ENCODE assay signal across 17 cellular contexts in the genomic region with DNA sequence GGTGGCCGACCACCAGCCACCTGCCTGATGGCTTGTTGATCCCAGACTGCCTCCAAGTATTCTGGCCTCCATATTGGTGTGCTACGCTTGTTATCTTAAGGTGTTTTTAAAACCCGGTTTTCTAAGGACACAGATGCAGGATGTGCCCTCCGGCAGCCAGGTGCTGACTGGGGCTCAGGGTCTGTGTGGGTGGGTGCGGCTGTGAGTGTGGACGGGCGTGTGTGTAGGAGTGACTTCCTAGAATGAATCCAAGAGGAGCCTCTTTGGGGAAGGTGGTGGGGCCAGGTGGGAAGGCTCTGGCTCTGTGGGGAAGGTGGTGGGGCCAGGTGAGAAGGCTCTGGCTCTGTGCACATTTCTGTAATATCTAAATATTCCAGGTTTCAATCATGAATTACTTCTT. TPM values are rescaled to one million over a fixed set of nuclear protein-coding genes. Genes with fewer than 3 reads are reported as not detected.
DNase-seq lines count a peak whose midpoint lies in the region; ATAC-seq and TF ChIP-seq lines count a peak whose summit lies in the region.
"Had no signal": no experiment of that assay in that cellular context is flagged by ENCODE, and none has a peak within 500 bp of the region (broad histone marks: within the 10 kb centered on the region; RNA-seq: fewer than 3 reads in every experiment).

No MANE protein-coding gene starts in this region.

- H3K4me1 Mint-ChIP-seq in CD8-positive, alpha-beta T cell (ENCODE audit: low read depth), result peaks cover 12% of the 10 kb centered on the region
- H3K4me1 Mint-ChIP-seq in immature natural killer cell, result peaks cover 12 to 15% of the 10 kb centered on the region in 2 donors

- TF ChIP-seq POLR2A in prostate gland (IDR thresholded peaks at IDR 0.05), result no peak

- CTCF ChIA-PET in CD8-positive, alpha-beta T cell (lab: Charles Lee), result interaction anchor here (1.1 to 3.2 kb wide), 3 partner anchors 70 to 214 kb away, joined by 3 to 13 read pairs (median 3); a partner anchor contains a TSS

- POLR2A ChIA-PET in CD8-positive, alpha-beta T cell (lab: Charles Lee), result interaction anchor here (1.7 kb wide), 1 partner anchor 66 kb away, joined by 5 read pairs; a partner anchor contains a TSS

- no peak for TF ChIP-seq CTCF in CD8-positive, alpha-beta T cell (IDR thresholded peaks at IDR 0.05)
- TF ChIP-seq CTCF in prostate gland (IDR thresholded peaks at IDR 0.05), result no peak

- no peaks in the 10 kb centered on the region for H3K27me3 ChIP-seq in CD8-positive, alpha-beta T cell (ENCODE audit: insufficient read depth, low read length)
- H3K27me3 ChIP-seq in prostate gland (replicated peaks; ENCODE audit: insufficient read depth), result peaks cover 15% of the 10 kb centered on the region

- WGBS in prostate gland, result 83% methylated on average over 7 of the region's 7 CpGs

- peaks cover 19% of the 10 kb centered on the region for H3K4me1 ChIP-seq in CD8-positive, alpha-beta T cell (ENCODE audit: insufficient read depth, low read length)
- H3K4me1 ChIP-seq in prostate gland (replicated peaks), result no peaks in the 10 kb centered on the region
- H3K4me1 ChIP-seq: A549, Peyer's patch had no signal

- peaks cover 13% of the 10 kb centered on the region for H3K27me3 Mint-ChIP-seq in CD8-positive, alpha-beta T cell (ENCODE audit: low read depth)
- H3K27me3 Mint-ChIP-seq in immature natural killer cell (ENCODE audit: low read depth in 3 of 3), result peaks cover 7 to 38% (median 18%) of the 10 kb centered on the region in 3 donors

- DNase-seq in activated effector memory CD4-positive, alpha-beta T cell treated with anti-CD3 and anti-CD28 coated beads, Interleukin-2, amount 50 U/mL, for 16 hours, result peak; percentile 52
- no peak for DNase-seq in activated effector memory CD4-positive, alpha-beta T cell treated with Interleukin-2 at 50 U/mL for 16 hours
- DNase-seq in CD8-positive, alpha-beta T cell, result no peak
- no peak for DNase-seq in immature natural killer cell
- DNase-seq in sciatic nerve (ENCODE audit: low spot score), result peak; percentile 14
- no peak for DNase-seq in Kasumi-1 (lab: John Stamatoyannopoulos, UW)
- DNase-seq in prostate gland (ENCODE audit: low spot score), result no peak
- DNase-seq: DMS79 treated with DMSO at 0.1 percent for 48 hours, GDM1, GOT3, HFFc6, NCI-H1694 treated with DMSO at 0.1 percent for 48 hours, Right ventricle myocardium superior had no signal

- ATAC-seq in CD8-positive, alpha-beta T cell, result no peak
- no peak for ATAC-seq in sciatic nerve
- ATAC-seq in GM19324 (IDR thresholded peaks at IDR 0.05; ENCODE audit: low FRiP score, unreplicated experiment), result no peak
- ATAC-seq: A549 had no signal

- intact Hi-C loops in CD8-positive, alpha-beta T cell (cut with DNase I, micrococcal nuclease), result loop anchor here in 1 of 2 experiments (10.0 kb wide), 1 partner anchor 179 kb away; a partner anchor contains a TSS
- intact Hi-C loops in sciatic nerve (cut with DNase I), result no loop called here
- intact Hi-C loops in prostate gland (cut with DNase I), result no loop called here

- no peaks in the 10 kb centered on the region for H3K9me3 Mint-ChIP-seq in CD8-positive, alpha-beta T cell
- H3K9me3 Mint-ChIP-seq in immature natural killer cell, result no peaks in the 10 kb centered on the region
- H3K9me3 Mint-ChIP-seq: HFFc6 had no signal

- no peak overlapping the region for H3K27ac ChIP-seq in CD8-positive, alpha-beta T cell (ENCODE audit: low read depth, low read length)
- no peak overlapping the region for H3K27ac ChIP-seq in prostate gland
- H3K27ac ChIP-seq: A549, HL-60, Peyer's patch had no signal

- no peaks in the 10 kb centered on the region for H3K36me3 Mint-ChIP-seq in CD8-positive, alpha-beta T cell
- peaks cover 0 to 6% (median 0%) of the 10 kb centered on the region in 3 donors for H3K36me3 Mint-ChIP-seq in immature natural killer cell

- no peaks in the 10 kb centered on the region for H3K36me3 ChIP-seq in CD8-positive, alpha-beta T cell (ENCODE audit: insufficient read depth, low read length)
- no peaks in the 10 kb centered on the region for H3K36me3 ChIP-seq in prostate gland
- H3K36me3 ChIP-seq: Peyer's patch had no signal

- H3K27ac Mint-ChIP-seq in CD8-positive, alpha-beta T cell, result no peak overlapping the region
- H3K27ac Mint-ChIP-seq in immature natural killer cell, result no peak overlapping the region
- H3K27ac Mint-ChIP-seq: HFFc6 had no signal

- H3K4me3 ChIP-seq in CD8-positive, alpha-beta T cell (ENCODE audit: low read depth, low read length), result no peak overlapping the region
- H3K4me3 ChIP-seq in prostate gland, result no peak overlapping the region
- H3K4me3 ChIP-seq: A549 had no signal

- peak overlapping the region; percentile 8 for H3K4me3 Mint-ChIP-seq in CD8-positive, alpha-beta T cell
- peak overlapping the region in 3 of 5 donors; percentile 23 to 45 (median 40) for H3K4me3 Mint-ChIP-seq in immature natural killer cell
- H3K4me3 Mint-ChIP-seq: HFFc6 had no signal

- no peaks in the 10 kb centered on the region for H3K9me3 ChIP-seq in CD8-positive, alpha-beta T cell (ENCODE audit: low read length)
- H3K9me3 ChIP-seq in prostate gland, result no peaks in the 10 kb centered on the region
- H3K9me3 ChIP-seq: A549, Peyer's patch had no signal

RNA-seq across cellular contexts. Expression of a gene that starts 12.8 kb away (rescaled TPM):
- not detected for total RNA-seq in CD8-positive, alpha-beta T cell
- not detected for polyA plus RNA-seq in immature natural killer cell
- not detected for total RNA-seq in sciatic nerve
- under 1 TPM in 1 of 2 donors, not detected in 1; 0.85 TPM for total RNA-seq in prostate gland
- total RNA-seq: HFFc6 had no signal
- polyA plus RNA-seq: A549 had no signal

RNA-seq across cellular contexts. Expression of a gene that starts 27.2 kb away (rescaled TPM):
- not detected for total RNA-seq in CD8-positive, alpha-beta T cell
- not detected for polyA plus RNA-seq in immature natural killer cell
- total RNA-seq in sciatic nerve, result not detected
- not detected for total RNA-seq in prostate gland
- total RNA-seq: HFFc6, Peyer's patch, Right ventricle myocardium superior had no signal
- polyA plus RNA-seq: A549 had no signal

RNA-seq across cellular contexts. Expression of a gene that starts 42.2 kb away (rescaled TPM):
- total RNA-seq in CD8-positive, alpha-beta T cell, result not detected
- polyA plus RNA-seq in immature natural killer cell, result not detected
- total RNA-seq in sciatic nerve (not detected), prostate gland (not detected)
- total RNA-seq: HFFc6, Peyer's patch, Right ventricle myocardium superior had no signal
- polyA plus RNA-seq: A549 had no signal

RNA-seq across cellular contexts. Expression of a gene that starts 57.4 kb away (rescaled TPM):
- not detected for total RNA-seq in CD8-positive, alpha-beta T cell
- not detected for polyA plus RNA-seq in immature natural killer cell
- total RNA-seq in sciatic nerve (not detected), prostate gland (not detected)
- total RNA-seq: HFFc6, Peyer's patch, Right ventricle myocardium superior had no signal
- polyA plus RNA-seq: A549 had no signal

Comparison
In these comparisons a context has a peak if more than half of its experiments do, and no peak if none do; other contexts are left out.
1. DNase-seq: peak in activated effector memory CD4-positive, alpha-beta T cell treated with anti-CD3 and anti-CD28 coated beads, Interleukin-2, amount 50 U/mL, for 16 hours (single experiment) and sciatic nerve (single experiment); none in activated effector memory CD4-positive, alpha-beta T cell treated with Interleukin-2 at 50 U/mL for 16 hours (single experiment), CD8-positive, alpha-beta T cell (0 of 7), immature natural killer cell (0 of 3), Kasumi-1 (0 of 2) and prostate gland (single experiment).